In genomic region chr11:130827697-130828377, GRCh38 we compare ENCODE assay signal across 8 cellular contexts.
DNase-seq lines count a peak whose midpoint lies in the region; ATAC-seq and TF ChIP-seq lines count a peak whose summit lies in the region.

No MANE protein-coding gene starts in this region.

- no peaks in the 10 kb centered on the region for H3K9me2 ChIP-seq in SK-N-SH

- H4K20me1 ChIP-seq in H9 (ENCODE audit: control insufficient read depth, insufficient read depth, insufficient read length) (no peaks in the 10 kb centered on the region), SK-N-SH (ENCODE audit: insufficient read depth) (no peaks in the 10 kb centered on the region)

- H2BK120ac ChIP-seq in H9 (ENCODE audit: low read depth, low read length, poor library complexity, severe bottlenecking), result no peak overlapping the region

- H3F3A ChIP-seq in SK-N-SH (replicated peaks; ENCODE audit: insufficient read depth), result peaks cover 2% of the 10 kb centered on the region

- H3K4me3 Mint-ChIP-seq in H9, result no peak overlapping the region

- no peaks in the 10 kb centered on the region for H3K36me3 Mint-ChIP-seq in H9 (ENCODE audit: insufficient read depth in 1 of 3, low read depth in 3 of 3)

- no peak overlapping the region for H2BK12ac ChIP-seq in H9 (ENCODE audit: insufficient read length, low read depth, low read length)

- no peaks in the 10 kb centered on the region for H3K23me2 ChIP-seq in H9 (ENCODE audit: insufficient read length, low read depth, low read length, poor library complexity, severe bottlenecking)

- peaks cover 11% of the 10 kb centered on the region for H3K27me3 Mint-ChIP-seq in H9 (ENCODE audit: low read depth)

- H3K56ac ChIP-seq in H9 (ENCODE audit: insufficient read length, low read depth, low read length), result no peak overlapping the region

- H3K4me3 ChIP-seq in SK-N-SH (ENCODE audit: low read depth in 2 of 2, low read length in 1 of 2) (no peak overlapping the region), ovary (no peak overlapping the region)

- DNase-seq in COLO829 (ENCODE audit: low spot score) (peak; percentile 45), H9 (peak; percentile 93), SK-N-SH (peak; percentile 53), fibroblast of peridontal ligament (ENCODE audit: extremely low read depth) (peak; percentile 77), ovary (peak; percentile 41 to 74 (median 54))

- H3K79me1 ChIP-seq in H9 (ENCODE audit: insufficient read depth, low read depth, low read length, poor library complexity, severe bottlenecking), result no peaks in the 10 kb centered on the region

- no peak overlapping the region for H3T11ph ChIP-seq in H9 (ENCODE audit: low read length)

- no peak for TF ChIP-seq POLR2A in ovary (IDR thresholded peaks at IDR 0.05)

- no peak overlapping the region for H4K8ac ChIP-seq in H9 (replicated peaks; ENCODE audit: insufficient read length, low read depth, low read length)

- H3K27me3 ChIP-seq in H9 (ENCODE audit: insufficient read depth, low read length) (no peaks in the 10 kb centered on the region), SK-N-SH (ENCODE audit: insufficient read depth) (no peaks in the 10 kb centered on the region), ovary (no peaks in the 10 kb centered on the region)

- no peak overlapping the region for H4K5ac ChIP-seq in H9 (ENCODE audit: insufficient read length, low read depth, low read length)

- no peak overlapping the region for H3K14ac ChIP-seq in H9 (ENCODE audit: insufficient read depth, low read length)

- H3K36me3 ChIP-seq in SK-N-SH (replicated peaks in 1 of 2; ENCODE audit: control insufficient read depth in 1 of 2, insufficient read depth in 2 of 2, low read length in 1 of 2), result no peaks in the 10 kb centered on the region
- H3K36me3 ChIP-seq in ovary, result no peaks in the 10 kb centered on the region

- H3K27ac ChIP-seq in H9 (ENCODE audit: insufficient read length, low read depth, low read length) (no peak overlapping the region), SK-N-SH (ENCODE audit: low read depth in 2 of 2, low read length in 1 of 2) (peak overlapping the region in 1 of 2 experiments; percentile 54; a peak in 2 of 4 replicates), ovary (no peak overlapping the region)

- TF ChIP-seq CTCF in H9 (conservative IDR thresholded peaks at IDR 0.05) (peak; percentile 77), SK-N-SH (IDR thresholded peaks at IDR 0.05) (peak; percentile 72), ovary (IDR thresholded peaks at IDR 0.05) (no peak)

- H3K79me2 ChIP-seq in H9 (ENCODE audit: insufficient read depth, low read length) (no peaks in the 10 kb centered on the region), SK-N-SH (ENCODE audit: insufficient read depth) (no peaks in the 10 kb centered on the region)

- H2BK5ac ChIP-seq in H9 (ENCODE audit: insufficient read length, low read length), result no peak overlapping the region

- H3K23ac ChIP-seq in H9 (ENCODE audit: insufficient read length, low read depth, low read length), result no peak overlapping the region

- H3K9me3 Mint-ChIP-seq in H9, result no peaks in the 10 kb centered on the region

- no peak overlapping the region for H4K91ac ChIP-seq in H9 (ENCODE audit: insufficient read length, low read depth, low read length)

- intact Hi-C loops in ovary (cut with DNase I), result no loop called here

- H3K4me2 ChIP-seq in H9 (ENCODE audit: insufficient read depth, insufficient read length, low read length) (no peak overlapping the region), SK-N-SH (no peak overlapping the region)

- peaks cover 15 to 19% of the 10 kb centered on the region in 2 experiments for H3K4me1 Mint-ChIP-seq in H9

- H3K9ac ChIP-seq in H9 (ENCODE audit: extremely low read depth, insufficient read length, low read length) (no peak overlapping the region), SK-N-SH (peak overlapping the region; percentile 41; the same call in 1 of the 2 replicates)

- WGBS in H9 (ENCODE audit: extremely low coverage, insufficient read length, low lambda C conversion rate), result no CpG with 5 or more reads among the region's 11 CpGs
- 45% methylated on average over 5 of the region's 11 CpGs for WGBS in SK-N-SH (ENCODE audit: low lambda C conversion rate)
- 52 to 62% (median 54%) methylated on average over 11 of the region's 11 CpGs for WGBS in ovary, 3 donors

- TF ChIP-seq EP300 in SK-N-SH (IDR thresholded peaks at IDR 0.05; ENCODE audit: borderline replicate concordance in 1 of 2, low read depth in 1 of 2, low read length in 1 of 2) (no peak), ovary (IDR thresholded peaks at IDR 0.05) (no peak)

- POLR2A ChIA-PET in SK-N-SH (lab: Yijun Ruan, JAX), result no interaction called here

- no peak for ATAC-seq in GM19324 (IDR thresholded peaks at IDR 0.05; ENCODE audit: low FRiP score, unreplicated experiment)
- no peak for ATAC-seq in GM18519 (IDR thresholded peaks at IDR 0.05; ENCODE audit: low FRiP score, unreplicated experiment)
- ATAC-seq in GM18873 (IDR thresholded peaks at IDR 0.05; ENCODE audit: low FRiP score, unreplicated experiment), result no peak

- no peaks in the 10 kb centered on the region for H3K9me3 ChIP-seq in H9 (ENCODE audit: control insufficient read depth, low read depth, low read length)
- no peaks in the 10 kb centered on the region for H3K9me3 ChIP-seq in SK-N-SH
- H3K9me3 ChIP-seq in ovary, result no peaks in the 10 kb centered on the region

- H3K18ac ChIP-seq in H9 (ENCODE audit: insufficient read length, low read depth, low read length), result no peak overlapping the region

- no peak overlapping the region for H2BK20ac ChIP-seq in H9 (ENCODE audit: low read depth, low read length, poor library complexity, severe bottlenecking)

- H2BK15ac ChIP-seq in H9 (ENCODE audit: low read depth, low read length), result no peak overlapping the region

- H2AK5ac ChIP-seq in H9 (ENCODE audit: insufficient read length, low read length), result no peak overlapping the region

- H3K27ac Mint-ChIP-seq in H9, result peak overlapping the region in 1 of 3 experiments; percentile 34; a peak in 1 of 7 replicates

- H2AFZ ChIP-seq in H9 (ENCODE audit: low read length) (no peak overlapping the region), SK-N-SH (ENCODE audit: low read depth) (peak overlapping the region; percentile 64; the same call in 1 of the 2 replicates)

- TF ChIP-seq RAD21 in SK-N-SH (IDR thresholded peaks at IDR 0.05; ENCODE audit: low read length), result peak; percentile 64

- H3K4ac ChIP-seq in H9 (ENCODE audit: low read depth, low read length), result no peak overlapping the region

- CTCF ChIA-PET in SK-N-SH (lab: Yijun Ruan, JAX), result interaction anchor here (0.8 to 3.7 kb wide), 5 partner anchors 11 to 396 kb away, joined by 3 to 27 read pairs (median 5); no protein-coding TSS in a partner anchor

- H3K4me1 ChIP-seq in H9 (ENCODE audit: insufficient read depth, low read length), result no peaks in the 10 kb centered on the region
- H3K4me1 ChIP-seq in SK-N-SH (ENCODE audit: control insufficient read depth in 1 of 2, insufficient read depth in 2 of 2, low read depth in 1 of 2, low read length in 1 of 2), result peaks cover 8 to 14% of the 10 kb centered on the region in 2 experiments
- H3K4me1 ChIP-seq in ovary (ENCODE audit: insufficient read depth), result peaks cover 8% of the 10 kb centered on the region

TF ChIP-seq in SK-N-SH, 30 proteins besides CTCF, POLR2A, EP300 and RAD21:
- TF ChIP-seq JUND (IDR thresholded peaks at IDR 0.05), result peak; percentile 21; the same call in 1 of the 2 replicates
- no peak for TF ChIP-seq POLR2AphosphoS5 (IDR thresholded peaks at IDR 0.05; ENCODE audit: low read depth, low read length)
- peak; percentile 64; the same call in 1 of the 2 replicates for TF ChIP-seq FOSL2 (IDR thresholded peaks at IDR 0.05; ENCODE audit: borderline replicate concordance, low read depth)
- TF ChIP-seq SMC3 (IDR thresholded peaks at IDR 0.05; ENCODE audit: low read depth, low read length), result peak; percentile 79
- TF ChIP-seq RXRA (IDR thresholded peaks at IDR 0.05; ENCODE audit: borderline replicate concordance, low read depth), result peak; percentile 27; the same call in 1 of the 2 replicates
- TF ChIP-seq NRF1 (IDR thresholded peaks at IDR 0.05; ENCODE audit: low read depth, low read length), result no peak
- TF ChIP-seq MAX (IDR thresholded peaks at IDR 0.05; ENCODE audit: low read depth), result 0 out of 2 replicates have a peak, but pooled peaks have one; percentile 29
- TF ChIP-seq GATA2 (CRISPR knock-in tag; IDR thresholded peaks at IDR 0.05), result no peak
- TF ChIP-seq SIN3A (IDR thresholded peaks at IDR 0.05; ENCODE audit: borderline replicate concordance, low read depth, low read length), result 0 out of 2 replicates have a peak, but pooled peaks have one; percentile 38
- TF ChIP-seq ELF1 (IDR thresholded peaks at IDR 0.05), result no peak
TF ChIP-seq in SK-N-SH: peak in this region for 6.

Comparison
In these comparisons a context has a peak if more than half of its experiments do, and no peak if none do; other contexts are left out.
1. CTCF ChIP-seq: peak in H9 (single experiment) and SK-N-SH (single experiment); none in ovary (0 of 3).
2. Peak in every context shown above with its lines, with median percentiles within 50 percentile points of each other: DNase-seq.